ENCODE assay signal across 31 cellular contexts in the genomic region with DNA sequence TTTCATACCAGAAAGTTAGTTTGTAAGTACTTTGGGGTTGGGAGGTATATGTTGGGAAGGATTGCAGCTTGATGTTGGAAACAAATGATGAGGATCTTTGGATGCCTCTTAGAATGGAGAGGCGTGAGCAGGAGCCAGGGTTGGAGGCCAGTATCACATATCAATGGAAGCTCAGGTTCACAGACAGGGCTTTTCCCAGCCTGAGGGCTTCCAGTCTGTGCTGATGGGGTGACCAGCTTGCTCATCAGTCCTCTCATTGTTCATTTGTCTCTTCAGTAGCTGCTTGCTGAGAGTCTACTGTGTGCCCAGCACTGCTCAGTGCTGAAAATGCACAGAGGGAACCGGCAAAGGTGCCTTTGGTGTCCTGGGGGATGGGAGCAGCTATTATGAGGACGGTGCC. TPM values are rescaled to one million over a fixed set of nuclear protein-coding genes. Genes with fewer than 3 reads are reported as not detected.
"Had no signal": no experiment of that assay in that cellular context is flagged by ENCODE, and none has a peak within 500 bp of the region (broad histone marks: within the 10 kb centered on the region; RNA-seq: fewer than 3 reads in every experiment).

No MANE protein-coding gene starts in this region.

- H3K4me1 ChIP-seq: left lung, psoas muscle, uterus had no signal

- DNase-seq: dorsolateral prefrontal cortex; effector CD4-positive, alpha-beta T cell; endodermal cell; foreskin fibroblast; glutamatergic neuron; heart right ventricle; hippocampal formation; left cardiac atrium; left lung; mesendoderm; midbrain; naive thymus-derived CD4-positive, alpha-beta T cell; nucleus accumbens; ovary; psoas muscle; right cardiac atrium; spleen; stimulated activated CD4-positive, alpha-beta T cell treated with anti-CD3 and anti-CD28 coated beads, Interleukin-2, amount 100 ng/mL, for 48 hours; stimulated activated naive B cell treated with anti-CD40 and anti-IgM and Interleukin-4, amounts not matched to agents 10 μg/mL and 1 μg/mL and 100 μg/mL, for 72 hours; upper lobe of left lung; uterus had no signal

- ATAC-seq: esophagus mucosa; heart right ventricle; left cardiac atrium; left lung; naive thymus-derived CD4-positive, alpha-beta T cell; psoas muscle; right cardiac atrium; stimulated activated naive B cell treated with anti-CD40 and anti-IgM and Interleukin-4, amounts not matched to agents 10 μg/mL and 1 μg/mL and 100 μg/mL, for 72 hours had no signal

- H3K4me3 ChIP-seq: dorsolateral prefrontal cortex, heart right ventricle, left lung, ovary, psoas muscle, skin epidermis, spleen, thoracic aorta, tibial nerve, upper lobe of left lung, uterus had no signal

- H3K27me3 ChIP-seq: dorsolateral prefrontal cortex, ovary, tibial nerve, upper lobe of left lung, uterus had no signal

- H3K9me3 Mint-ChIP-seq: endodermal cell; naive thymus-derived CD4-positive, alpha-beta T cell; nephron; stimulated activated naive B cell treated with anti-CD40 and anti-IgM and Interleukin-4, amounts not matched to agents 10 μg/mL and 1 μg/mL and 100 μg/mL, for 72 hours; stimulated activated naive CD8-positive, alpha-beta T cell treated with anti-CD3 and anti-CD28 coated beads, Interleukin-15, Interleukin-2, amounts not matched to agents 100 ng/mL and 50 ng/mL, for 24 hours had no signal

- H3K27ac Mint-ChIP-seq: endodermal cell; nephron; stimulated activated naive B cell treated with anti-CD40 and anti-IgM and Interleukin-4, amounts not matched to agents 10 μg/mL and 1 μg/mL and 100 μg/mL, for 72 hours; stimulated activated naive CD8-positive, alpha-beta T cell treated with anti-CD3 and anti-CD28 coated beads, Interleukin-15, Interleukin-2, amounts not matched to agents 100 ng/mL and 50 ng/mL, for 24 hours had no signal

- H3K4me1 Mint-ChIP-seq: endodermal cell; naive thymus-derived CD4-positive, alpha-beta T cell; nephron; stimulated activated naive B cell treated with anti-CD40 and anti-IgM and Interleukin-4, amounts not matched to agents 10 μg/mL and 1 μg/mL and 100 μg/mL, for 72 hours had no signal

- H3K36me3 ChIP-seq: heart right ventricle, left lung, ovary, spleen, thoracic aorta, tibial nerve, upper lobe of left lung, uterus had no signal

- H3K36me3 Mint-ChIP-seq: naive thymus-derived CD4-positive, alpha-beta T cell; stimulated activated naive B cell treated with anti-CD40 and anti-IgM and Interleukin-4, amounts not matched to agents 10 μg/mL and 1 μg/mL and 100 μg/mL, for 72 hours had no signal

- H3K9me3 ChIP-seq: heart right ventricle, left lung, ovary, spleen, thoracic aorta, tibial nerve, upper lobe of left lung, uterus had no signal

- H3K27ac ChIP-seq: dorsolateral prefrontal cortex, epithelial cell of prostate, heart right ventricle, left lung, ovary, psoas muscle, skin epidermis, spleen, thoracic aorta, tibial nerve, upper lobe of left lung, uterus had no signal

- H3K4me3 Mint-ChIP-seq: endodermal cell; naive thymus-derived CD4-positive, alpha-beta T cell; nephron; stimulated activated naive B cell treated with anti-CD40 and anti-IgM and Interleukin-4, amounts not matched to agents 10 μg/mL and 1 μg/mL and 100 μg/mL, for 72 hours; stimulated activated naive CD8-positive, alpha-beta T cell treated with anti-CD3 and anti-CD28 coated beads, Interleukin-15, Interleukin-2, amounts not matched to agents 100 ng/mL and 50 ng/mL, for 24 hours had no signal

RNA-seq across cellular contexts. Expression of gene DNAAF1, which starts 5.8 kb away (rescaled TPM):
- total RNA-seq: kidney epithelial cell, left cardiac atrium, psoas muscle, thoracic aorta had no signal

RNA-seq across cellular contexts. Expression of gene ADAD2, which starts 40.0 kb away (rescaled TPM):
- total RNA-seq: endodermal cell, kidney epithelial cell, lung microvascular endothelial cell, psoas muscle, renal cortical epithelial cell, thoracic aorta had no signal
- polyA plus RNA-seq: naive thymus-derived CD4-positive, alpha-beta T cell had no signal
